10 cellular contexts compared by ENCODE assay signal in the genomic region with DNA sequence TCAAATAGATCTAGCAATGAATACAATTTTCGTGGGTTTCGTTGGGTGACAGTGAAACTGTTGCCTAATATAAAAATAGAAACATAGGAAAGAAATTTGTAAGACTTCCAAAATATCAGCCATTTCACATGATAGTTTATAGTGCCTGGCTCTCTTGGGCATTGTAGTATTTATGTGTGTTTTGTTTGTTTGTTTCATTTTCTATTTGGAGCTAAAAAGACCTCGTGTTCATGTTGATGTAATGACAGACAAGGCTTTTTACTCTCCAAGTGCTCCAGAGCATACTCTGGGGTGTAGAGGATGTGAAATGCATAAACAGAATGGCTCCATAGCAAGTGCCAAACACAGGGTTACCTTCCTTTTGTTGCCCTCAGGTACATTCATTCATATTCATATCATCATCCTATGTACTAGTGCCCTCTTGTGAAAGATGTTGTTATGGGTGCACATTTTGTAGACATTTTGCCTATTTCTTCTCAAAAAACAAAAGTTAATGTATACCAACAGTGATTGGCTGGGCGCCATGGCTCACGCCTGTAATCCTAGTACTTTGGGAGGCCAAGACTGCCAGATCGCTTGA.
DNase-seq lines count a peak whose midpoint lies in the region; ATAC-seq, FAIRE-seq and TF ChIP-seq lines count a peak whose summit lies in the region.
"Had no signal": no experiment of that assay in that cellular context is flagged by ENCODE, and none has a peak within 500 bp of the region (broad histone marks: within the 10 kb centered on the region; RNA-seq: fewer than 3 reads in every experiment).

No MANE protein-coding gene starts in this region.

- TF ChIP-seq CTCF in C4-2B (conservative IDR thresholded peaks at IDR 0.05) (peak; percentile 17), epithelial cell of esophagus (IDR thresholded peaks at IDR 0.05; ENCODE audit: insufficient read depth, low read depth, low read length, missing control alignments) (no peak)

- H3K27ac ChIP-seq in C4-2B, result no peak overlapping the region

- DNase-seq in epithelial cell of esophagus (ENCODE audit: low read depth) (peak; percentile 1), cortex of kidney (lab: John Stamatoyannopoulos, UW) (no peak), retina (no peak), NCI-H2107 (lab: John Stamatoyannopoulos, UW) (no peak), urothelium cell line (ENCODE audit: low spot score) (no peak)
- DNase-seq: NCI-H1105 had no signal

- no peak for FAIRE-seq in urothelium cell line (lab: Jason Lieb, UNC)

- no peak overlapping the region for H3K4me3 ChIP-seq in epithelial cell of esophagus (ENCODE audit: low read length)

- ATAC-seq in GM19324 (IDR thresholded peaks at IDR 0.05; ENCODE audit: low FRiP score, unreplicated experiment), result peak; percentile 51
- ATAC-seq in HG03378 (IDR thresholded peaks at IDR 0.05; ENCODE audit: unreplicated experiment), result peak; percentile 91
- ATAC-seq: activated T-helper 17 cell treated with anti-CD3 and anti-CD28 coated beads, Interleukin-2, amount 50 U/mL, for 72 hours had no signal
